Comparison of ENCODE assay signal across 8 cellular contexts in genomic region chr20:57351042-57351783, GRCh38. TPM values are rescaled to one million over a fixed set of nuclear protein-coding genes. Genes with fewer than 3 reads are reported as not detected.
DNase-seq lines count a peak whose midpoint lies in the region; ATAC-seq lines count a peak whose summit lies in the region.

Gene RAE1, plus strand, starts transcription at chr20:57351255. Its CDS starts 2,784 bp downstream, at chr20:57354039.

- H3K9me3 Mint-ChIP-seq in naive B cell: no peaks in the 10 kb centered on the region
- H3K9me3 Mint-ChIP-seq in stimulated activated effector memory CD8-positive, alpha-beta T cell treated with anti-CD3 and anti-CD28 coated beads, Interleukin-12 subunit alpha, Interleukin-12 subunit beta, amount 100 ng/mL, for 72 hours: no peaks in the 10 kb centered on the region

- H3K4me1 Mint-ChIP-seq in naive B cell: peaks cover 15 to 26% (median 18%) of the 10 kb centered on the region in 3 donors
- peaks cover 10% of the 10 kb centered on the region for H3K4me1 Mint-ChIP-seq in stimulated activated effector memory CD8-positive, alpha-beta T cell treated with anti-CD3 and anti-CD28 coated beads, Interleukin-12 subunit alpha, Interleukin-12 subunit beta, amount 100 ng/mL, for 72 hours

- H3K4me3 Mint-ChIP-seq in naive B cell: peak within 1 kb of the TSS; percentile 83 to 95 (median 91)
- peak within 1 kb of the TSS; percentile 83 for H3K4me3 Mint-ChIP-seq in stimulated activated effector memory CD8-positive, alpha-beta T cell treated with anti-CD3 and anti-CD28 coated beads, Interleukin-12 subunit alpha, Interleukin-12 subunit beta, amount 100 ng/mL, for 72 hours

- H3K27me3 Mint-ChIP-seq in naive B cell: peaks cover 9 to 11% (median 11%) of the 10 kb centered on the region in 3 donors

- peak within 1 kb of the TSS; percentile 78 to 93 (median 88) for H3K27ac Mint-ChIP-seq in naive B cell
- H3K27ac Mint-ChIP-seq in stimulated activated effector memory CD8-positive, alpha-beta T cell treated with anti-CD3 and anti-CD28 coated beads, Interleukin-12 subunit alpha, Interleukin-12 subunit beta, amount 100 ng/mL, for 72 hours: peak within 1 kb of the TSS; percentile 92

- peaks cover 8 to 9% of the 10 kb centered on the region in 2 donors for H3K36me3 Mint-ChIP-seq in naive B cell
- peaks cover 16% of the 10 kb centered on the region for H3K36me3 Mint-ChIP-seq in stimulated activated effector memory CD8-positive, alpha-beta T cell treated with anti-CD3 and anti-CD28 coated beads, Interleukin-12 subunit alpha, Interleukin-12 subunit beta, amount 100 ng/mL, for 72 hours

- DNase-seq in DMS153 (lab: John Stamatoyannopoulos, UW): peak; percentile 80
- DNase-seq in Kasumi-1 (lab: John Stamatoyannopoulos, UW): peak; percentile 86 to 88
- DNase-seq in RKO (ENCODE audit: low spot score): peak; percentile 96
- DNase-seq in activated T-helper 1 cell treated with Interleukin-2 at 50 U/mL for 16 hours (ENCODE audit: low read depth): peak; percentile 84
- DNase-seq in fibroblast of gingiva (ENCODE audit: low read depth): peak; percentile 89
- peak; percentile 83 for DNase-seq in naive B cell
- peak; percentile 81 to 95 for DNase-seq in stimulated activated effector memory CD8-positive, alpha-beta T cell treated with anti-CD3 and anti-CD28 coated beads, Interleukin-12 subunit alpha, Interleukin-12 subunit beta, amount 100 ng/mL, for 72 hours (ENCODE audit: low spot score in 2 of 2)

- ATAC-seq in GM21737 (IDR thresholded peaks at IDR 0.05; ENCODE audit: unreplicated experiment): peak; percentile 67
- peak; percentile 86 to 88 for ATAC-seq in naive B cell (ENCODE audit: low read depth in 2 of 2)
- ATAC-seq in stimulated activated effector memory CD8-positive, alpha-beta T cell treated with anti-CD3 and anti-CD28 coated beads, Interleukin-12 subunit alpha, Interleukin-12 subunit beta, amount 100 ng/mL, for 72 hours: peak; percentile 89

RNA-seq across cellular contexts. Expression of gene RAE1, which starts in this region (rescaled TPM):
- polyA plus RNA-seq in naive B cell (ENCODE audit: low read depth in 6 of 6): 10 to 100 TPM; 31.1 to 55.1 (median 39.8) TPM

Comparison
In these comparisons a context has a peak if more than half of its experiments do, and no peak if none do; other contexts are left out.
1. Peak in every context shown above with its lines: DNase-seq and ATAC-seq.